In the genomic region with DNA sequence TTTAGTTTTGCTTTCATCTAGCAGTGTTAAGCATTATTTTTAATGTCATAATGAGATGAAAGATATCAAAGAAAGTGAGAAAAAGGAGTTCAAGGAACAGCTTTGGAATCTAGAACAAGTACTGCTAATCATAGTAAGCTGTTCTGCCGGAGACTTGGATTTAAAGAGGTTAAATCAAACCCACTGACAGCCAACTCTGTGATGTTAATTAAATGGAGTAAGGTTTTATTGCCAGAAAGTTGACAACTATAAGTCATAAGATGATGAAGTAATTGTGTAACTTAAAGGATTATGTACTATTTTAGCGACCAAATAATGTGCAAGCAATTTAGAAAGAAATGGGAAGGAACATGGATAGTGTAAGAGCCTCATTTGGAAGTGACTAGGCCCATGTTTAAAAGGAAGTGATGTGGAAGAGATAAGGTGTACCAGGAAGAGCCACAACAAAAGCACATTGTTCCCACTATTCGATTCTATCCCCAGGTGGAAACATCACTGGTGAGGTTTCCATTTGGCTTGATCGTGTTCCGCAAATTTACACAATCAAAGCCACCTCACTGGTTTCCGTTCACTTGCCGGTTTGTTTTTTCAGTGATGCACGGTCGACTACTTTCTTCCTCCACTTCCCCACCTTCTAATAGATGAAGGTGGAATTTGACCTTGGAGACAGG, we compare ENCODE assay signal across 24 cellular contexts.
"Had no signal": no experiment of that assay in that cellular context is flagged by ENCODE, and none has a peak within 500 bp of the region (broad histone marks: within the 10 kb centered on the region; RNA-seq: fewer than 3 reads in every experiment).

No MANE protein-coding gene starts in this region.

- H3K4me2 ChIP-seq: neural progenitor cell had no signal

- H3K27ac ChIP-seq: body of pancreas, cardiac muscle cell, neural progenitor cell, right atrium auricular region, spleen, thoracic aorta, upper lobe of right lung had no signal

- H3K36me3 ChIP-seq: cardiac muscle cell, right atrium auricular region, spleen, thoracic aorta, upper lobe of right lung had no signal

- H3K9ac ChIP-seq: neural progenitor cell had no signal

- H3K9me3 ChIP-seq: body of pancreas, right atrium auricular region, spleen, thoracic aorta, upper lobe of right lung had no signal

- H2AFZ ChIP-seq: neural progenitor cell had no signal

- H3K4me1 ChIP-seq: body of pancreas, neural progenitor cell, right atrium auricular region, spleen, upper lobe of right lung had no signal

- H3K27me3 ChIP-seq: body of pancreas, cardiac muscle cell, neural progenitor cell, right atrium auricular region, spleen, upper lobe of right lung had no signal

- ATAC-seq: activated T-cell treated with anti-CD3 and anti-CD28 coated beads, Interleukin-2, amount 50 U/mL, for 72 hours; body of pancreas; esophagus mucosa; left colon; naive thymus-derived CD4-positive, alpha-beta T cell; upper lobe of right lung had no signal

- DNase-seq: activated CD4-positive, alpha-beta memory T cell treated with anti-CD3 and anti-CD28 coated beads, Interleukin-2, amount 10 ng/mL, durations not matched to agents 7 days and 5 days; activated CD4-positive, alpha-beta T cell treated with anti-CD3 and anti-CD28 coated beads for 48 hours; activated effector memory CD4-positive, alpha-beta T cell treated with Interleukin-2 at 50 U/mL for 16 hours; activated naive CD4-positive, alpha-beta T cell treated with anti-CD3 and anti-CD28 coated beads, Interleukin-2, amount 10 ng/mL, durations not matched to agents 7 days and 5 days; activated T-cell treated with anti-CD3 and anti-CD28 coated beads, Interleukin-2, amount 50 U/mL, for 72 hours; anterior cingulate cortex; body of pancreas; cortex of kidney; effector CD8-positive, alpha-beta T cell; foreskin melanocyte; head of caudate nucleus; left colon; naive thymus-derived CD4-positive, alpha-beta T cell; posterior cingulate gyrus; spleen; stimulated activated CD4-positive, alpha-beta T cell treated with anti-CD3 and anti-CD28 coated beads, Interleukin-4, amount 100 ng/mL, for 1 hour; stimulated activated naive CD4-positive, alpha-beta T cell; upper lobe of right lung had no signal

- H3K4me3 ChIP-seq: body of pancreas, cardiac muscle cell, lung, neural progenitor cell, right atrium auricular region, spleen, thoracic aorta, upper lobe of right lung had no signal
